Comparison of ENCODE assay signal across 11 cellular contexts in genomic region chr19:7497292-7497691, GRCh38. TPM values are rescaled to one million over a fixed set of nuclear protein-coding genes. Genes with fewer than 3 reads are reported as not detected.
A peak's percentile ranks its signal among the peaks of the same experiment; 100 is the strongest.
DNase-seq lines count a peak whose midpoint lies in the region; ATAC-seq and TF ChIP-seq lines count a peak whose summit lies in the region.
"Had no signal": no experiment of that assay in that cellular context is flagged by ENCODE, and none has a peak within 500 bp of the region (broad histone marks: within the 10 kb centered on the region; RNA-seq: fewer than 3 reads in every experiment).

No MANE protein-coding gene starts in this region.

- CTCF ChIA-PET in AG04450 (lab: Charles Lee), result interaction anchor here (0.8 to 1.9 kb wide), 3 partner anchors 26 to 142 kb away, joined by 3 to 6 read pairs (median 4); no protein-coding TSS in a partner anchor

- WGBS in hepatocyte (ENCODE audit: low lambda C conversion rate, missing lambda C conversion rate), result 56% methylated on average over 7 of the region's 7 CpGs
- WGBS in thyroid gland, 2 donors, result 53 to 66% methylated on average over 7 of the region's 7 CpGs

- no peaks in the 10 kb centered on the region for H3K36me3 ChIP-seq in SU-DHL-6 (ENCODE audit: low read length)
- no peaks in the 10 kb centered on the region for H3K36me3 ChIP-seq in hepatocyte (replicated peaks; ENCODE audit: insufficient read depth, low read depth)
- no peaks in the 10 kb centered on the region for H3K36me3 ChIP-seq in thyroid gland

- H3K27me3 ChIP-seq in AG04450 (ENCODE audit: control insufficient read depth, insufficient read depth, low read length) (peaks cover 21% of the 10 kb centered on the region), SU-DHL-6 (ENCODE audit: low read length) (no peaks in the 10 kb centered on the region), hepatocyte (peaks cover 6% of the 10 kb centered on the region), thyroid gland (no peaks in the 10 kb centered on the region)

- TF ChIP-seq POLR2A in thyroid gland (IDR thresholded peaks at IDR 0.05), result no peak

- no peaks in the 10 kb centered on the region for H3F3A ChIP-seq in SU-DHL-6 (ENCODE audit: insufficient read depth)

- H3K9me3 ChIP-seq in AG04450 (ENCODE audit: control insufficient read depth, insufficient read depth, low read length) (no peaks in the 10 kb centered on the region; the same call in 1 of the 2 replicates), SU-DHL-6 (ENCODE audit: insufficient read depth, low read length) (no peaks in the 10 kb centered on the region), hepatocyte (ENCODE audit: low read depth) (no peaks in the 10 kb centered on the region), thyroid gland (no peaks in the 10 kb centered on the region)

- H3K4me1 ChIP-seq in hepatocyte (ENCODE audit: insufficient read depth) (no peaks in the 10 kb centered on the region), thyroid gland (peaks cover 0 to 8% of the 10 kb centered on the region in 2 donors)

- H4K20me1 ChIP-seq in SU-DHL-6 (ENCODE audit: low read depth, low read length) (no peaks in the 10 kb centered on the region), hepatocyte (ENCODE audit: insufficient read depth, poor library complexity, severe bottlenecking) (no peaks in the 10 kb centered on the region)

- TF ChIP-seq CTCF in AG04450 (IDR thresholded peaks at IDR 0.05; ENCODE audit: low read depth, low read length) (peak; percentile 48), GM12875 (IDR thresholded peaks at IDR 0.05; ENCODE audit: borderline replicate concordance, insufficient read depth, low read depth, low read length) (peak; percentile 62; the same call in 1 of the 2 replicates), SU-DHL-6 (IDR thresholded peaks at IDR 0.05; ENCODE audit: insufficient read depth, low read length, poor library complexity, severe bottlenecking) (peak; percentile 23), hepatocyte (IDR thresholded peaks at IDR 0.05; ENCODE audit: poor library complexity) (peak; percentile 7), thyroid gland (IDR thresholded peaks at IDR 0.05) (peak in 1 of 6 experiments; percentile 13)

- ATAC-seq in HG02870 (IDR thresholded peaks at IDR 0.05; ENCODE audit: unreplicated experiment), result no peak
- no peak for ATAC-seq in HG02981 (IDR thresholded peaks at IDR 0.05; ENCODE audit: unreplicated experiment)

- H2AFZ ChIP-seq in SU-DHL-6 (ENCODE audit: low read depth, low read length, severe bottlenecking) (no peak overlapping the region), hepatocyte (no peak overlapping the region)

- H3K79me2 ChIP-seq in SU-DHL-6 (ENCODE audit: insufficient read depth, low read length) (no peaks in the 10 kb centered on the region), hepatocyte (no peaks in the 10 kb centered on the region)

- no peak for DNase-seq in AG04450 (ENCODE audit: low read depth, low spot score)
- no peak for DNase-seq in hepatocyte (ENCODE audit: low spot score)
- no peak for DNase-seq in cerebellum (ENCODE audit: low spot score)
- no peak for DNase-seq in thyroid gland
- DNase-seq: activated gamma-delta T cell; NCI-H526; stimulated activated CD4-positive, alpha-beta T cell treated with anti-CD3 and anti-CD28 coated beads, Interleukin-12 subunit alpha, Interleukin-12 subunit beta, amount 100 ng/mL, for 4 hours had no signal

- no peak overlapping the region for H3K4me3 ChIP-seq in AG04450 (ENCODE audit: low read depth, low read length)
- H3K4me3 ChIP-seq in GM12875 (ENCODE audit: low read depth, low read length), result no peak overlapping the region
- H3K4me3 ChIP-seq in SU-DHL-6 (ENCODE audit: insufficient read depth, low read length, poor library complexity, severe bottlenecking), result no peak overlapping the region
- H3K4me3 ChIP-seq in hepatocyte, result no peak overlapping the region
- no peak overlapping the region for H3K4me3 ChIP-seq in thyroid gland (replicated peaks in 1 of 3)

- H3K9ac ChIP-seq in SU-DHL-6 (ENCODE audit: low read length), result no peak overlapping the region

- POLR2A ChIA-PET in AG04450 (lab: Yijun Ruan, JAX), result interaction anchor here (0.6 kb wide), 1 partner anchor 828 kb away, joined by 4 read pairs; no protein-coding TSS in a partner anchor

- H3K9me2 ChIP-seq in SU-DHL-6 (replicated peaks; ENCODE audit: insufficient read depth, low read length), result no peaks in the 10 kb centered on the region
- H3K9me2 ChIP-seq in hepatocyte (replicated peaks; ENCODE audit: insufficient read depth), result no peaks in the 10 kb centered on the region

- H3K27ac ChIP-seq in AG04450 (ENCODE audit: low read depth, low read length) (no peak overlapping the region), SU-DHL-6 (ENCODE audit: low read depth, low read length) (no peak overlapping the region), hepatocyte (no peak overlapping the region), thyroid gland (no peak overlapping the region)

- no peak overlapping the region for H3K4me2 ChIP-seq in SU-DHL-6 (ENCODE audit: low read depth, low read length, poor library complexity, severe bottlenecking)
- no peak overlapping the region for H3K4me2 ChIP-seq in hepatocyte

- intact Hi-C loops in thyroid gland (cut with DNase I), result no loop called here

RNA-seq across cellular contexts. Expression of gene PEX11G, which starts 8.5 kb away (rescaled TPM):
- polyA plus RNA-seq in AG04450 (2011; rRNA removed) (0.60 and 1.2 TPM in 2 replicates), hepatocyte (10.3 and 10.6 TPM in 2 replicates)
- polyA minus RNA-seq in AG04450 (2011; rRNA and poly(A)+ RNA removed), result 0.28 and 0.43 TPM in 2 replicates
- total RNA-seq in hepatocyte (4.1 and 6.2 TPM in 2 replicates), cerebellum (1.4 TPM), thyroid gland (10 to 100 TPM in 1 of 4 donors, 1 to 10 TPM in 3; 2.3 to 11.5 (median 5.5) TPM)

RNA-seq across cellular contexts. Expression of gene ZNF358, which starts 18.6 kb away (rescaled TPM):
- polyA plus RNA-seq in AG04450 (2011; rRNA removed) (20.7 and 29.5 TPM in 2 replicates), hepatocyte (37.8 and 43.4 TPM in 2 replicates)
- polyA minus RNA-seq in AG04450 (2011; rRNA and poly(A)+ RNA removed), result 22.2 and 32.3 TPM in 2 replicates
- total RNA-seq in hepatocyte (39.9 and 44.1 TPM in 2 replicates), cerebellum (10.8 TPM), thyroid gland (100 to 1,000 TPM in 1 of 4 donors, 10 to 100 TPM in 3; 57.6 to 102 (median 69.5) TPM)

RNA-seq across cellular contexts. Expression of gene MCOLN1, which starts 25.1 kb away (rescaled TPM):
- 12.8 and 16.0 TPM in 2 replicates for polyA plus RNA-seq in AG04450 (2011; rRNA removed)
- 10.6 and 20.0 TPM in 2 replicates for polyA minus RNA-seq in AG04450 (2011; rRNA and poly(A)+ RNA removed)
- total RNA-seq in hepatocyte, result 15.5 and 19.0 TPM in 2 replicates
- polyA plus RNA-seq in hepatocyte, result 55.5 and 60.5 TPM in 2 replicates
- total RNA-seq in cerebellum, result 9.6 TPM
- 10 to 100 TPM in 3 of 4 donors, 1 to 10 TPM in 1; 9.1 to 25.0 (median 14.5) TPM for total RNA-seq in thyroid gland

RNA-seq across cellular contexts. Expression of gene PNPLA6, which starts 38.2 kb away (rescaled TPM):
- polyA plus RNA-seq in AG04450 (2011; rRNA removed), result 17.0 and 19.8 TPM in 2 replicates
- polyA minus RNA-seq in AG04450 (2011; rRNA and poly(A)+ RNA removed), result 27.3 and 28.4 TPM in 2 replicates
- 39.9 and 43.0 TPM in 2 replicates for total RNA-seq in hepatocyte
- 49.7 and 50.5 TPM in 2 replicates for polyA plus RNA-seq in hepatocyte
- total RNA-seq in cerebellum, result 30.6 TPM
- total RNA-seq in thyroid gland, result 10 to 100 TPM; 53.2 to 93.9 (median 84.1) TPM
